Comparison of ENCODE assay signal across 18 cellular contexts in the genomic region with DNA sequence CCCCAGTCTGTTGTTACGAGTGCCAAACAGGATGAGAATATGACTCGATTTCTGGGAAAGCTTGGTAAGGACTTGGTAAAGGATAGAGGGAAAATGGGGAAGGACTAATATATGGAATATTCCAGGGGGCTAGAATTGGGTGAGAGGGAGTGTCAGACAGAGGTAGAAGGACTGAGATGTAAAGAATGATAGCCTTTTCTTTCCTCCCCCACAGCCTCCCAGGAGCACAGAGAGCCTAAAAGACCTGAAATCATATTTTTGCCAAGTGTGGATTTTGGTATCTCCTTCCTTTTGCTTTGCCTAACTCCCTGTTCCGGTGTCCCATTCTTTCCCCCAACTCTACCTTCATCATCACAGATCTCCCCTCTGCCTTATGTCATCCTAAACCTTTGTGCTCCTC. TPM values are rescaled to one million over a fixed set of nuclear protein-coding genes. Genes with fewer than 3 reads are reported as not detected.
DNase-seq lines count a peak whose midpoint lies in the region; ATAC-seq and TF ChIP-seq lines count a peak whose summit lies in the region.
"Had no signal": no experiment of that assay in that cellular context is flagged by ENCODE, and none has a peak within 500 bp of the region (broad histone marks: within the 10 kb centered on the region; RNA-seq: fewer than 3 reads in every experiment).

No MANE protein-coding gene starts in this region.

- no peaks in the 10 kb centered on the region for H3K27me3 Mint-ChIP-seq in activated CD8-positive, alpha-beta memory T cell treated with anti-CD3 and anti-CD28 coated beads, Interleukin-2, amount 10 ng/mL, durations not matched to agents 7 days and 5 days
- H3K27me3 Mint-ChIP-seq in memory B cell = no peaks in the 10 kb centered on the region
- H3K27me3 Mint-ChIP-seq in type B pancreatic cell = no peaks in the 10 kb centered on the region

- DNase-seq in activated CD8-positive, alpha-beta memory T cell treated with anti-CD3 and anti-CD28 coated beads, Interleukin-2, amount 10 ng/mL, durations not matched to agents 7 days and 5 days = no peak
- no peak for DNase-seq in activated CD8-positive, alpha-beta memory T cell treated with anti-CD3 and anti-CD28 coated beads, Interleukin-2, amount 50 U/mL, for 4 hours
- no peak for DNase-seq in memory B cell (ENCODE audit: low spot score in 2 of 2)
- DNase-seq in type B pancreatic cell (ENCODE audit: extremely low spot score, unreplicated experiment) = no peak
- DNase-seq in DMS79 treated with DMSO at 0.1 percent for 48 hours (lab: John Stamatoyannopoulos, UW) = no peak
- DNase-seq in ecto neural progenitor cell (ENCODE audit: low spot score) = no peak
- DNase-seq: CD8-positive, alpha-beta memory T cell; DND-41; H9; KG1; NCI-H1436; NCI-H2029; NCI-H2171; NCI-H446 treated with DMSO at 0.1 percent for 48 hours; NK-92 treated with Interleukin-12 subunit alpha and Interleukin-12 subunit beta, amount 100 ng/mL, for 24 hours; SHP77 had no signal

- no peak overlapping the region for H3K4me3 Mint-ChIP-seq in activated CD8-positive, alpha-beta memory T cell treated with anti-CD3 and anti-CD28 coated beads, Interleukin-2, amount 10 ng/mL, durations not matched to agents 7 days and 5 days
- H3K4me3 Mint-ChIP-seq in memory B cell = no peak overlapping the region
- peak overlapping the region; percentile 10 for H3K4me3 Mint-ChIP-seq in type B pancreatic cell
- H3K4me3 Mint-ChIP-seq: H9 had no signal

- H3K36me3 Mint-ChIP-seq in activated CD8-positive, alpha-beta memory T cell treated with anti-CD3 and anti-CD28 coated beads, Interleukin-2, amount 10 ng/mL, durations not matched to agents 7 days and 5 days = peaks cover 42% of the 10 kb centered on the region
- peaks cover 5% of the 10 kb centered on the region for H3K36me3 Mint-ChIP-seq in memory B cell
- peaks cover 8% of the 10 kb centered on the region for H3K36me3 Mint-ChIP-seq in type B pancreatic cell

- ATAC-seq in activated CD8-positive, alpha-beta memory T cell treated with anti-CD3 and anti-CD28 coated beads, Interleukin-2, amount 10 ng/mL, durations not matched to agents 7 days and 5 days = no peak
- no peak for ATAC-seq in memory B cell (ENCODE audit: low read depth)

- peak overlapping the region; percentile 40 for H3K27ac Mint-ChIP-seq in activated CD8-positive, alpha-beta memory T cell treated with anti-CD3 and anti-CD28 coated beads, Interleukin-2, amount 10 ng/mL, durations not matched to agents 7 days and 5 days
- H3K27ac Mint-ChIP-seq in memory B cell (peak overlapping the region; percentile 32), type B pancreatic cell (no peak overlapping the region)

- no peaks in the 10 kb centered on the region for H3K9me3 Mint-ChIP-seq in activated CD8-positive, alpha-beta memory T cell treated with anti-CD3 and anti-CD28 coated beads, Interleukin-2, amount 10 ng/mL, durations not matched to agents 7 days and 5 days (ENCODE audit: low read depth)
- H3K9me3 Mint-ChIP-seq in memory B cell (no peaks in the 10 kb centered on the region), type B pancreatic cell (no peaks in the 10 kb centered on the region)
- H3K9me3 Mint-ChIP-seq: CD8-positive, alpha-beta memory T cell; H9 had no signal

- CTCF ChIA-PET in activated CD8-positive, alpha-beta memory T cell treated with anti-CD3 and anti-CD28 coated beads, Interleukin-2, amount 10 ng/mL, durations not matched to agents 7 days and 5 days (lab: Charles Lee) = interaction anchor here (0.5 to 1.1 kb wide), 2 partner anchors 27 to 93 kb away, joined by 4 read pairs; no protein-coding TSS in a partner anchor

- peaks cover 31% of the 10 kb centered on the region for H3K4me1 Mint-ChIP-seq in activated CD8-positive, alpha-beta memory T cell treated with anti-CD3 and anti-CD28 coated beads, Interleukin-2, amount 10 ng/mL, durations not matched to agents 7 days and 5 days
- peaks cover 33% of the 10 kb centered on the region for H3K4me1 Mint-ChIP-seq in memory B cell
- peaks cover 39% of the 10 kb centered on the region for H3K4me1 Mint-ChIP-seq in type B pancreatic cell (ENCODE audit: unreplicated experiment)

- no peak for TF ChIP-seq CTCF in type B pancreatic cell (conservative IDR thresholded peaks at IDR 0.05)

RNA-seq across cellular contexts. Expression of gene MSH5, which starts 3.1 kb away (rescaled TPM):
- 100 to 1,000 TPM in 1 of 2 experiments, 10 to 100 TPM in 1; 75.6 to 109 TPM for total RNA-seq in activated CD8-positive, alpha-beta memory T cell treated with anti-CD3 and anti-CD28 coated beads, Interleukin-2, amount 10 ng/mL, durations not matched to agents 7 days and 5 days
- total RNA-seq in type B pancreatic cell (ENCODE audit: low replicate concordance) = 20.7 and 46.7 TPM in 2 replicates

RNA-seq across cellular contexts. Expression of gene CLIC1, which starts 6.6 kb away (rescaled TPM):
- total RNA-seq in activated CD8-positive, alpha-beta memory T cell treated with anti-CD3 and anti-CD28 coated beads, Interleukin-2, amount 10 ng/mL, durations not matched to agents 7 days and 5 days = 100 to 1,000 TPM; 544 to 561 TPM
- 294 and 381 TPM in 2 replicates for total RNA-seq in type B pancreatic cell (ENCODE audit: low replicate concordance)

RNA-seq across cellular contexts. Expression of gene DDAH2, which starts 13.8 kb away (rescaled TPM):
- total RNA-seq in activated CD8-positive, alpha-beta memory T cell treated with anti-CD3 and anti-CD28 coated beads, Interleukin-2, amount 10 ng/mL, durations not matched to agents 7 days and 5 days = 10 to 100 TPM; 13.6 to 23.4 TPM
- 101 and 138 TPM in 2 replicates for total RNA-seq in type B pancreatic cell (ENCODE audit: low replicate concordance)

RNA-seq across cellular contexts. Expression of gene SAPCD1, which starts 19.6 kb away (rescaled TPM):
- 10 to 100 TPM; 12.8 to 19.2 TPM for total RNA-seq in activated CD8-positive, alpha-beta memory T cell treated with anti-CD3 and anti-CD28 coated beads, Interleukin-2, amount 10 ng/mL, durations not matched to agents 7 days and 5 days
- 3.2 and 8.9 TPM in 2 replicates for total RNA-seq in type B pancreatic cell (ENCODE audit: low replicate concordance)

RNA-seq across cellular contexts. Expression of gene MPIG6B, which starts 19.7 kb away (rescaled TPM):
- total RNA-seq in activated CD8-positive, alpha-beta memory T cell treated with anti-CD3 and anti-CD28 coated beads, Interleukin-2, amount 10 ng/mL, durations not matched to agents 7 days and 5 days = under 1 TPM; 0.20 to 0.33 TPM
- 0.41 and 0.81 TPM in 2 replicates for total RNA-seq in type B pancreatic cell (ENCODE audit: low replicate concordance)
- total RNA-seq: CD8-positive, alpha-beta memory T cell; H9; M059J; OCI-LY7 had no signal
